Comparison of ENCODE assay signal across 11 cellular contexts in the genomic region with DNA sequence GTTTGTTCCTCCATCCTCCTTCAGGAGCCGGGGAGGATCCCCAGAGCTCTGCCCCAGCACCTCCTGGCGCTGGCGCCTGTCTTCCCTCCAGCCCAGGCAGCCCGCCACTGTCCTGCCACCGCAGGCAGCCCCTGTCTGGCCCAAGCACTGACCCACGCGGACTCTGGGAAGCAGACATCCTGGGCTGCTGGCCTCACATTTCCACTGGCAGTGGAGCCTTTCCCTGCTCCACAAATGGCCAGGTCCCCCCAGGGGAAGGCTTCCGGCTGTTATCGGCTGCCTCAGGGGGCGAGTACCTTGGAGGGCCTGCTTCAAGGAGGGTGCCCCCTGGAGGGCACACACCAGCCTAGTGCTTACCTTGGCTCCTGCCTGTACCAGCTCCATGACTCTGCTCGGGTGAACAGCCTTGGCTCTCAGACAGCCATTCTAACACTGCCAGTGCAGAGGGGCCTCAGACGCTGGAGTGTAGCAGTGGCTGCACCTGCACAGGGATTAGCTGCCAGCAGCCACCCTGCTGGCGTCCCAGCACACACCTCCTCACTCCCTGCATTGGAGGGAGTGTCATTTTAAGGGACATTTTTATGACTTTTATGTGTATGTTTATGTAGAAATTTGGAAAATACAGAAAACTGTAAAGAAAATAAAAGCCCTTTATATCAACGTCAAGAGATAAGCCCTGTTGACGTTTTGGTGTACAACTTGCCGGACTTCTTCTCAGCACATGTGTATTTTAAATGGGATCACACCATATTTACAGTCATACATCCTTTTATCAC. TPM values are rescaled to one million over a fixed set of nuclear protein-coding genes. Genes with fewer than 3 reads are reported as not detected.
DNase-seq lines count a peak whose midpoint lies in the region; ATAC-seq, FAIRE-seq and TF ChIP-seq lines count a peak whose summit lies in the region.
"Had no signal": no experiment of that assay in that cellular context is flagged by ENCODE, and none has a peak within 500 bp of the region (broad histone marks: within the 10 kb centered on the region; RNA-seq: fewer than 3 reads in every experiment).

No MANE protein-coding gene starts in this region.

- TF ChIP-seq POLR2A in GM12891 (IDR thresholded peaks at IDR 0.05; ENCODE audit: low read depth, low read length): no peak

- H3K4me1 ChIP-seq in neural progenitor cell: peaks cover 9% of the 10 kb centered on the region

- H3K4me3 Mint-ChIP-seq in neural progenitor cell: no peak overlapping the region

- H3K36me3 ChIP-seq in neural progenitor cell: no peaks in the 10 kb centered on the region

- H3K9me3 Mint-ChIP-seq in neural progenitor cell: no peaks in the 10 kb centered on the region

- DNase-seq in NCI-H1436 (lab: John Stamatoyannopoulos, UW) (peak; percentile 63), NCI-H1436 treated with DMSO at 0.1 percent for 48 hours (lab: John Stamatoyannopoulos, UW) (no peak), NCI-H1092 treated with DMSO at 0.1 percent for 48 hours (lab: John Stamatoyannopoulos, UW) (peak; percentile 85), amniotic epithelial cell (ENCODE audit: low read depth) (peak; percentile 14), neural progenitor cell (ENCODE audit: low spot score) (peak; percentile 60), GM12891 (ENCODE audit: insufficient read length, low spot score) (no peak), amniotic stem cell (lab: John Stamatoyannopoulos, UW) (no peak)
- DNase-seq: activated CD8-positive, alpha-beta memory T cell treated with anti-CD3 and anti-CD28 coated beads, Interleukin-2, amount 50 U/mL, for 4 hours; AML-193 had no signal

- H3K36me3 Mint-ChIP-seq in neural progenitor cell: no peaks in the 10 kb centered on the region

- H2AFZ ChIP-seq in neural progenitor cell (replicated peaks): peak overlapping the region; percentile 0

- no peak overlapping the region for H3K27ac ChIP-seq in neural progenitor cell

- H3K27me3 ChIP-seq in neural progenitor cell: peaks cover 14% of the 10 kb centered on the region

- no peak overlapping the region for H3K9ac ChIP-seq in neural progenitor cell

- no peaks in the 10 kb centered on the region for H3F3A ChIP-seq in neural progenitor cell (ENCODE audit: low read depth)

- H3K4me3 ChIP-seq in neural progenitor cell: no peak overlapping the region

- ATAC-seq in GM18861 (IDR thresholded peaks at IDR 0.05; ENCODE audit: unreplicated experiment): no peak

- H3K4me2 ChIP-seq in neural progenitor cell: no peak overlapping the region

- no peaks in the 10 kb centered on the region for H3K9me3 ChIP-seq in neural progenitor cell (ENCODE audit: low read depth)

- peaks cover 12% of the 10 kb centered on the region for H3K4me1 Mint-ChIP-seq in neural progenitor cell

- FAIRE-seq in GM12891 (lab: Jason Lieb, UNC): no peak

- peak; percentile 44 for TF ChIP-seq CTCF in neural progenitor cell (IDR thresholded peaks at IDR 0.05)

- H3K27ac Mint-ChIP-seq in neural progenitor cell: no peak overlapping the region

- peaks cover 16% of the 10 kb centered on the region for H3K27me3 Mint-ChIP-seq in neural progenitor cell (ENCODE audit: insufficient read depth, low read depth)

- no peaks in the 10 kb centered on the region for H4K20me1 ChIP-seq in neural progenitor cell (ENCODE audit: low read depth)

- H3K79me2 ChIP-seq in neural progenitor cell (ENCODE audit: low read depth): no peaks in the 10 kb centered on the region

TF ChIP-seq in GM12891, 5 proteins besides CTCF, POLR2A, EP300 and RAD21:
- TF ChIP-seq PAX5 (IDR thresholded peaks at IDR 0.05; ENCODE audit: insufficient read depth, low read length, severe bottlenecking) (no peak), POU2F2 (IDR thresholded peaks at IDR 0.05; ENCODE audit: low read depth, low read length) (no peak), TAF1 (IDR thresholded peaks at IDR 0.05; ENCODE audit: low read depth, low read length) (no peak), POLR2AphosphoS5 (IDR thresholded peaks at IDR 0.05; ENCODE audit: low read depth, low read length) (no peak), SPI1 (IDR thresholded peaks at IDR 0.05; ENCODE audit: low read depth, low read length) (no peak)

RNA-seq across cellular contexts. Expression of a gene that starts 21.0 kb away (rescaled TPM):
- 0.22 TPM in 1 of 2 replicates, not detected in the other for total RNA-seq in neural progenitor cell (ENCODE audit: low replicate concordance)
- 0.21 TPM for polyA plus RNA-seq in GM12891 (2012; ENCODE audit: low read depth, missing spikeins)

RNA-seq across cellular contexts. Expression of a gene that starts 25.3 kb away (rescaled TPM):
- total RNA-seq in neural progenitor cell (ENCODE audit: low replicate concordance): 0.03 TPM in 1 of 2 replicates, not detected in the other
- polyA plus RNA-seq in GM12891 (2012; ENCODE audit: low read depth, missing spikeins): not detected
- total RNA-seq: osteocyte had no signal

RNA-seq across cellular contexts. Expression of a gene that starts 51.8 kb away (rescaled TPM):
- 4.2 and 7.7 TPM in 2 replicates for total RNA-seq in neural progenitor cell (ENCODE audit: low replicate concordance)
- polyA plus RNA-seq in GM12891 (2012; ENCODE audit: low read depth, missing spikeins): 3.8 TPM

RNA-seq across cellular contexts. Expression of a gene that starts 52.4 kb away (rescaled TPM):
- total RNA-seq in neural progenitor cell (ENCODE audit: low replicate concordance): 56.5 and 70.6 TPM in 2 replicates
- polyA plus RNA-seq in GM12891 (2012; ENCODE audit: low read depth, missing spikeins): 46.5 TPM

Comparison
In these comparisons a context has a peak if more than half of its experiments do, and no peak if none do; other contexts are left out.
1. DNase-seq: peak in NCI-H1436 (single experiment), NCI-H1092 treated with DMSO at 0.1 percent for 48 hours (single experiment), amniotic epithelial cell (single experiment) and neural progenitor cell (single experiment); none in NCI-H1436 treated with DMSO at 0.1 percent for 48 hours (single experiment), GM12891 (single experiment) and amniotic stem cell (single experiment).